23 cellular contexts compared by ENCODE assay signal in the genomic region with DNA sequence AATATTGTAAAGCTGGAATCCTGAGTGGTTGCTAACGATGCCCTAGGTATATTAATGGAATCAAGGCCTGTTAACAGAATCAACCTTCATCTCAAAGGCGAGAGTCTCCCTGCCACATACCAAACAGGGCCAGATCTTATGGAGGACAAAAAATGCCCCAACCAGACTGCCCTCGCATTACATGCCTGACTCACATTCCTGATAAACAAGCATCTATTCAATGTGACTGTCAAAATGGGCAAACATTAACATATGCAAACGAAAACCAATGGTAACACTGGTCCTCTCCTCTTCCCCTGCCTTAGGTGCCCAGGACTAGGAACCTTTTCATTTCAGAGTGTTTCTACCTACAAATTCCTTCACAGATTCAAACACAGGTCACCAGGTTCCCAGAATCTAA.
"Had no signal": no experiment of that assay in that cellular context is flagged by ENCODE, and none has a peak within 500 bp of the region (broad histone marks: within the 10 kb centered on the region; RNA-seq: fewer than 3 reads in every experiment).

No MANE protein-coding gene starts in this region.

- H3K27me3 ChIP-seq: brain microvascular endothelial cell, colonic mucosa, neutrophil, suprapubic skin, upper lobe of left lung had no signal

- H3K9ac ChIP-seq: parathyroid adenoma, SK-N-SH had no signal

- DNase-seq: activated CD4-positive, alpha-beta T cell treated with anti-CD3 and anti-CD28 coated beads for 48 hours; activated CD4-positive, CD25-positive, alpha-beta regulatory T cell; activated CD8-positive, alpha-beta T cell treated with anti-CD3 and anti-CD28 coated beads for 36 hours; activated naive CD4-positive, alpha-beta T cell treated with Interleukin-2 at 50 U/mL for 16 hours; activated naive CD8-positive, alpha-beta T cell treated with anti-CD3 and anti-CD28 coated beads, Interleukin-2, amount 10 ng/mL, durations not matched to agents 7 days and 5 days; activated T-cell treated with anti-CD3 and anti-CD28 coated beads, Interleukin-2, amount 50 U/mL, for 24 hours; brain microvascular endothelial cell; central memory CD4-positive, alpha-beta T cell; colonic mucosa; endodermal cell; head of caudate nucleus; kidney glomerular epithelial cell; SK-N-SH; stimulated activated CD4-positive, alpha-beta T cell treated with anti-CD3 and anti-CD28 coated beads, Interleukin-12 subunit alpha, Interleukin-12 subunit beta, amount 100 ng/mL, for 4 hours; stimulated activated CD4-positive, alpha-beta T cell treated with anti-CD3 and anti-CD28 coated beads, Interleukin-1b, Interleukin-23, amount 100 ng/mL, for 48 hours; stimulated activated naive CD8-positive, alpha-beta T cell treated with anti-CD3 and anti-CD28 coated beads, Interleukin-15, Interleukin-2, amounts not matched to agents 100 U/mL and 50 U/mL, for 24 hours; upper lobe of left lung had no signal

- H3K4me1 ChIP-seq: colonic mucosa, parathyroid adenoma, upper lobe of left lung had no signal

- FAIRE-seq: frontal cortex had no signal

- H3K9me3 ChIP-seq: colonic mucosa, neutrophil, SK-N-SH, suprapubic skin, upper lobe of left lung had no signal

- H3K27ac ChIP-seq: brain microvascular endothelial cell, colonic mucosa, epithelial cell of prostate, neutrophil, parathyroid adenoma, suprapubic skin, upper lobe of left lung had no signal

- ATAC-seq: activated CD8-positive, alpha-beta T cell treated with anti-CD3 and anti-CD28 coated beads for 36 hours; natural killer cell treated with Interleukin-12 subunit alpha and Interleukin-12 subunit beta and Interleukin-15 and Interleukin-18, amount 100 ng/mL, for 72 hours; stimulated activated naive CD8-positive, alpha-beta T cell treated with anti-CD3 and anti-CD28 coated beads, Interleukin-15, Interleukin-2, amounts not matched to agents 100 U/mL and 50 U/mL, for 24 hours had no signal

- H3K4me3 ChIP-seq: colonic mucosa, suprapubic skin, upper lobe of left lung had no signal

- H3K36me3 ChIP-seq: colonic mucosa, neutrophil had no signal
